In genomic region chr3:196631655-196632032, GRCh38 we compare ENCODE assay signal across 8 cellular contexts. TPM values are rescaled to one million over a fixed set of nuclear protein-coding genes. Genes with fewer than 3 reads are reported as not detected.
A peak's percentile ranks its signal among the peaks of the same experiment; 100 is the strongest.
DNase-seq lines count a peak whose midpoint lies in the region; ATAC-seq and TF ChIP-seq lines count a peak whose summit lies in the region.

No MANE protein-coding gene starts in this region.

- peak overlapping the region; percentile 90 for H3K27ac ChIP-seq in hepatocyte

- ATAC-seq in stimulated activated naive CD8-positive, alpha-beta T cell treated with anti-CD3 and anti-CD28 coated beads, Interleukin-15, amount 100 ng/mL, for 72 hours: peak; percentile 3

- no peaks in the 10 kb centered on the region for H3K9me2 ChIP-seq in hepatocyte (replicated peaks; ENCODE audit: insufficient read depth)

- no peaks in the 10 kb centered on the region for H3K9me3 ChIP-seq in hepatocyte (ENCODE audit: low read depth)

- no peaks in the 10 kb centered on the region for H3K27me3 ChIP-seq in hepatocyte

- peak; percentile 26 for DNase-seq in stimulated activated CD4-positive, alpha-beta T cell treated with anti-CD3 and anti-CD28 coated beads, Interleukin-4, amount 100 ng/mL, for 24 hours
- no peak for DNase-seq in stimulated activated CD4-positive, alpha-beta T cell treated with anti-CD3 and anti-CD28 coated beads, Interleukin-4, amount 100 ng/mL, for 1 hour
- DNase-seq in activated CD4-positive, alpha-beta memory T cell treated with anti-CD3 and anti-CD28 coated beads, Interleukin-2, amount 10 ng/mL, durations not matched to agents 7 days and 5 days: no peak
- DNase-seq in hepatocyte (ENCODE audit: low spot score) (no peak), GM19238 (ENCODE audit: insufficient read length, low spot score) (no peak), DMS53 treated with DMSO at 0.1 percent for 48 hours (lab: John Stamatoyannopoulos, UW; ENCODE audit: unreplicated experiment) (no peak), dermis blood vessel endothelial cell (no peak)
- no peak for DNase-seq in stimulated activated naive CD8-positive, alpha-beta T cell treated with anti-CD3 and anti-CD28 coated beads, Interleukin-15, amount 100 ng/mL, for 72 hours

- peak overlapping the region; percentile 98 for H3K27ac Mint-ChIP-seq in activated CD4-positive, alpha-beta memory T cell treated with anti-CD3 and anti-CD28 coated beads, Interleukin-2, amount 10 ng/mL, durations not matched to agents 7 days and 5 days
- H3K27ac Mint-ChIP-seq in stimulated activated naive CD8-positive, alpha-beta T cell treated with anti-CD3 and anti-CD28 coated beads, Interleukin-15, amount 100 ng/mL, for 72 hours: peak overlapping the region; percentile 94 to 96

- no peak for TF ChIP-seq CTCF in hepatocyte (IDR thresholded peaks at IDR 0.05; ENCODE audit: poor library complexity)

- CTCF ChIA-PET in activated CD4-positive, alpha-beta memory T cell treated with anti-CD3 and anti-CD28 coated beads, Interleukin-2, amount 10 ng/mL, durations not matched to agents 7 days and 5 days (lab: Charles Lee): interaction anchor here (0.5 to 7.3 kb wide), 13 partner anchors 8 to 741 kb away, joined by 3 to 118 read pairs (median 4); partner anchors contain the start of genes NCBP2 and NRROS

- no peaks in the 10 kb centered on the region for H3K36me3 ChIP-seq in hepatocyte (replicated peaks; ENCODE audit: insufficient read depth, low read depth)

- H3K4me1 ChIP-seq in hepatocyte (ENCODE audit: insufficient read depth): peaks cover 4% of the 10 kb centered on the region

- H3K4me1 Mint-ChIP-seq in activated CD4-positive, alpha-beta memory T cell treated with anti-CD3 and anti-CD28 coated beads, Interleukin-2, amount 10 ng/mL, durations not matched to agents 7 days and 5 days: peaks cover 65% of the 10 kb centered on the region
- H3K4me1 Mint-ChIP-seq in stimulated activated naive CD8-positive, alpha-beta T cell treated with anti-CD3 and anti-CD28 coated beads, Interleukin-15, amount 100 ng/mL, for 72 hours: peaks cover 81% of the 10 kb centered on the region

- H3K9me3 Mint-ChIP-seq in activated CD4-positive, alpha-beta memory T cell treated with anti-CD3 and anti-CD28 coated beads, Interleukin-2, amount 10 ng/mL, durations not matched to agents 7 days and 5 days: no peaks in the 10 kb centered on the region
- no peaks in the 10 kb centered on the region for H3K9me3 Mint-ChIP-seq in stimulated activated naive CD8-positive, alpha-beta T cell treated with anti-CD3 and anti-CD28 coated beads, Interleukin-15, amount 100 ng/mL, for 72 hours

- H3K4me2 ChIP-seq in hepatocyte: peak overlapping the region; percentile 91

- no peaks in the 10 kb centered on the region for H3K27me3 Mint-ChIP-seq in activated CD4-positive, alpha-beta memory T cell treated with anti-CD3 and anti-CD28 coated beads, Interleukin-2, amount 10 ng/mL, durations not matched to agents 7 days and 5 days
- H3K27me3 Mint-ChIP-seq in stimulated activated naive CD8-positive, alpha-beta T cell treated with anti-CD3 and anti-CD28 coated beads, Interleukin-15, amount 100 ng/mL, for 72 hours: no peaks in the 10 kb centered on the region

- H3K4me3 ChIP-seq in hepatocyte: peak overlapping the region; percentile 25

- H4K20me1 ChIP-seq in hepatocyte (ENCODE audit: insufficient read depth, poor library complexity, severe bottlenecking): no peaks in the 10 kb centered on the region

- 49% methylated on average over 5 of the region's 5 CpGs for WGBS in hepatocyte (ENCODE audit: low lambda C conversion rate, missing lambda C conversion rate)

- H2AFZ ChIP-seq in hepatocyte: peak overlapping the region; percentile 99

- H3K4me3 Mint-ChIP-seq in activated CD4-positive, alpha-beta memory T cell treated with anti-CD3 and anti-CD28 coated beads, Interleukin-2, amount 10 ng/mL, durations not matched to agents 7 days and 5 days: peak overlapping the region; percentile 97
- H3K4me3 Mint-ChIP-seq in stimulated activated naive CD8-positive, alpha-beta T cell treated with anti-CD3 and anti-CD28 coated beads, Interleukin-15, amount 100 ng/mL, for 72 hours: peak overlapping the region; percentile 82 to 85

- H3K36me3 Mint-ChIP-seq in activated CD4-positive, alpha-beta memory T cell treated with anti-CD3 and anti-CD28 coated beads, Interleukin-2, amount 10 ng/mL, durations not matched to agents 7 days and 5 days (ENCODE audit: low read depth): peaks cover 11% of the 10 kb centered on the region

- no peaks in the 10 kb centered on the region for H3K79me2 ChIP-seq in hepatocyte

- POLR2A ChIA-PET in activated CD4-positive, alpha-beta memory T cell treated with anti-CD3 and anti-CD28 coated beads, Interleukin-2, amount 10 ng/mL, durations not matched to agents 7 days and 5 days (lab: Charles Lee): interaction anchor here (0.8 to 7.6 kb wide), 23 partner anchors 10 to 372 kb away, joined by 3 to 177 read pairs (median 7); partner anchors contain the start of genes CEP19, DYNLT2B, FBXO45 and NCBP2

RNA-seq across cellular contexts. Expression of gene NRROS, which starts 7.8 kb away (rescaled TPM):
- 10 to 100 TPM; 50.1 to 52.8 TPM for total RNA-seq in activated CD4-positive, alpha-beta memory T cell treated with anti-CD3 and anti-CD28 coated beads, Interleukin-2, amount 10 ng/mL, durations not matched to agents 7 days and 5 days
- total RNA-seq in hepatocyte (0.33 and 0.36 TPM in 2 replicates), dermis blood vessel endothelial cell (13.4 and 16.8 TPM in 2 replicates)
- not detected in 2 replicates for polyA plus RNA-seq in hepatocyte

Comparison
In these comparisons a context has a peak if more than half of its experiments do, and no peak if none do; other contexts are left out.
1. RNA of gene NRROS, which starts 7.8 kb away (total RNA-seq): 50.1 to 52.8 TPM in activated CD4-positive, alpha-beta memory T cell treated with anti-CD3 and anti-CD28 coated beads, Interleukin-2, amount 10 ng/mL, durations not matched to agents 7 days and 5 days and 13.4 to 16.8 TPM in dermis blood vessel endothelial cell; 0.33 to 0.36 TPM in hepatocyte; every median in the first group is over 10 times any median in the second.